9 cellular contexts compared by ENCODE assay signal in genomic region chr1:65174585-65174984, GRCh38. TPM values are rescaled to one million over a fixed set of nuclear protein-coding genes. Genes with fewer than 3 reads are reported as not detected.
DNase-seq lines count a peak whose midpoint lies in the region; ATAC-seq and TF ChIP-seq lines count a peak whose summit lies in the region.
"Had no signal": no experiment of that assay in that cellular context is flagged by ENCODE, and none has a peak within 500 bp of the region (broad histone marks: within the 10 kb centered on the region; RNA-seq: fewer than 3 reads in every experiment).

No MANE protein-coding gene starts in this region.

- no peak for TF ChIP-seq CTCF in epithelial cell of proximal tubule (conservative IDR thresholded peaks at IDR 0.05; ENCODE audit: low read depth, low read length)

- ATAC-seq in GM18499 (IDR thresholded peaks at IDR 0.05; ENCODE audit: insufficient read depth, unreplicated experiment) (peak; percentile 87), HG02642 (IDR thresholded peaks at IDR 0.05; ENCODE audit: poor library complexity, unreplicated experiment) (peak; percentile 87)
- no peak for ATAC-seq in stimulated activated naive CD8-positive, alpha-beta T cell treated with anti-CD3 and anti-CD28 coated beads, Interleukin-15, Interleukin-2, amounts not matched to agents 100 U/mL and 50 U/mL, for 24 hours

- H3K4me3 ChIP-seq in epithelial cell of proximal tubule (ENCODE audit: low read depth, low read length), result no peak overlapping the region
- H3K4me3 ChIP-seq: Peyer's patch had no signal

- peak; percentile 79 for DNase-seq in NCI-H446 treated with DMSO at 0.1 percent for 48 hours (lab: John Stamatoyannopoulos, UW)
- peak; percentile 97 for DNase-seq in epithelial cell of proximal tubule (ENCODE audit: low read depth)
- DNase-seq in renal cortical epithelial cell (ENCODE audit: low read depth), result peak; percentile 100
- DNase-seq in superior temporal gyrus (ENCODE audit: extremely low spot score), result no peak
- DNase-seq in stimulated activated naive CD8-positive, alpha-beta T cell treated with anti-CD3 and anti-CD28 coated beads, Interleukin-15, Interleukin-2, amounts not matched to agents 100 U/mL and 50 U/mL, for 24 hours, result no peak
- no peak for DNase-seq in cortex of kidney (lab: John Stamatoyannopoulos, UW)

RNA-seq across cellular contexts. Expression of gene AK4, which starts 26.6 kb away (rescaled TPM):
- total RNA-seq in epithelial cell of proximal tubule, result 19.8 and 36.6 TPM in 2 replicates
- total RNA-seq in renal cortical epithelial cell, result 100 and 169 TPM in 2 replicates

Comparison
In these comparisons a context has a peak if more than half of its experiments do, and no peak if none do; other contexts are left out.
1. DNase-seq: peak in NCI-H446 treated with DMSO at 0.1 percent for 48 hours (single experiment), epithelial cell of proximal tubule (single experiment) and renal cortical epithelial cell (single experiment); none in superior temporal gyrus (single experiment), stimulated activated naive CD8-positive, alpha-beta T cell treated with anti-CD3 and anti-CD28 coated beads, Interleukin-15, Interleukin-2, amounts not matched to agents 100 U/mL and 50 U/mL, for 24 hours (single experiment) and cortex of kidney (single experiment).